ENCODE assay signal across 33 cellular contexts in genomic region chr10:97913554-97913953, GRCh38.
"Had no signal": no experiment of that assay in that cellular context is flagged by ENCODE, and none has a peak within 500 bp of the region (broad histone marks: within the 10 kb centered on the region; RNA-seq: fewer than 3 reads in every experiment).

No MANE protein-coding gene starts in this region.

- H3K36me3 ChIP-seq: ascending aorta, cardiac muscle cell had no signal

- H3K36me3 Mint-ChIP-seq: activated CD8-positive, alpha-beta memory T cell treated with anti-CD3 and anti-CD28 coated beads, Interleukin-2, amount 10 ng/mL, durations not matched to agents 7 days and 5 days; activated naive CD4-positive, alpha-beta T cell treated with anti-CD3 and anti-CD28 coated beads, Interleukin-2, amount 10 ng/mL, durations not matched to agents 7 days and 5 days; activated naive CD4-positive, alpha-beta T cell treated with anti-CD3 and anti-CD28 coated beads, Interleukin-2, amount 50 U/mL, for 24 hours; activated naive CD8-positive, alpha-beta T cell; activated naive CD8-positive, alpha-beta T cell treated with anti-CD3 and anti-CD28 coated beads, Interleukin-2, amount 10 ng/mL, durations not matched to agents 7 days and 5 days; brain; T-cell had no signal

- H3K4me1 ChIP-seq: ascending aorta had no signal

- H3K9me3 ChIP-seq: ascending aorta had no signal

- DNase-seq: activated B cell treated with CpG ODN at 0.5 μM for 24 hours; activated CD4-positive, alpha-beta memory T cell treated with anti-CD3 and anti-CD28 coated beads, Interleukin-2, amount 10 ng/mL, durations not matched to agents 7 days and 5 days; activated CD4-positive, alpha-beta T cell treated with anti-CD3 and anti-CD28 coated beads for 4 hours; activated CD4-positive, alpha-beta T cell treated with anti-CD3 and anti-CD28 coated beads, Interleukin-2, amount 10 ng/mL, durations not matched to agents 24 days and 14 days; activated CD4-positive, alpha-beta T cell treated with anti-CD3 and anti-CD28 coated beads, Interleukin-2, amount 50 U/mL, for 48 hours; activated CD4-positive, CD25-positive, alpha-beta regulatory T cell treated with anti-CD3 and anti-CD28 coated beads, Interleukin-2, amount 50 U/mL, for 72 hours; activated CD8-positive, alpha-beta memory T cell treated with anti-CD3 and anti-CD28 coated beads for 24 hours; activated CD8-positive, alpha-beta memory T cell treated with anti-CD3 and anti-CD28 coated beads, Interleukin-2, amount 10 ng/mL, durations not matched to agents 7 days and 5 days; activated CD8-positive, alpha-beta memory T cell treated with anti-CD3 and anti-CD28 coated beads, Interleukin-2, amount 50 U/mL, for 48 hours; activated CD8-positive, alpha-beta T cell treated with anti-CD3 and anti-CD28 coated beads, Interleukin-2, amount 10 ng/mL, durations not matched to agents 7 days and 5 days; activated effector memory CD4-positive, alpha-beta T cell treated with Interleukin-2 at 50 U/mL for 16 hours; activated gamma-delta T cell; activated naive CD4-positive, alpha-beta T cell treated with anti-CD3 and anti-CD28 coated beads, Interleukin-2, amount 10 ng/mL, durations not matched to agents 7 days and 5 days; activated naive CD4-positive, alpha-beta T cell treated with Interleukin-2 at 50 U/mL for 16 hours; activated naive CD8-positive, alpha-beta T cell treated with anti-CD3 and anti-CD28 coated beads, Interleukin-2, amount 10 ng/mL, durations not matched to agents 7 days and 5 days; activated naive CD8-positive, alpha-beta T cell treated with anti-CD3 and anti-CD28 coated beads, Interleukin-2, amount 50 U/mL, for 24 hours; activated T-cell treated with anti-CD3 and anti-CD28 coated beads, Interleukin-2, amount 50 U/mL, for 24 hours; activated T-cell treated with anti-CD3 and anti-CD28 coated beads, Interleukin-2, amount 50 U/mL, for 48 hours; amygdala; anterior cingulate cortex; caudate nucleus; T-cell; T-helper 2 cell; T-helper 9 cell had no signal

- H3K27ac ChIP-seq: ascending aorta, cardiac muscle cell, VCaP had no signal

- H3K4me3 Mint-ChIP-seq: activated B cell treated with CpG ODN at 0.5 μM for 24 hours; activated CD4-positive, alpha-beta memory T cell treated with anti-CD3 and anti-CD28 coated beads, Interleukin-2, amount 10 ng/mL, durations not matched to agents 7 days and 5 days; activated CD4-positive, alpha-beta T cell treated with anti-CD3 and anti-CD28 coated beads, Interleukin-2, amount 10 ng/mL, durations not matched to agents 24 days and 14 days; activated CD8-positive, alpha-beta memory T cell treated with anti-CD3 and anti-CD28 coated beads, Interleukin-2, amount 10 ng/mL, durations not matched to agents 7 days and 5 days; activated CD8-positive, alpha-beta T cell treated with anti-CD3 and anti-CD28 coated beads, Interleukin-2, amount 10 ng/mL, durations not matched to agents 7 days and 5 days; activated naive CD4-positive, alpha-beta T cell treated with anti-CD3 and anti-CD28 coated beads, Interleukin-2, amount 10 ng/mL, durations not matched to agents 7 days and 5 days; activated naive CD4-positive, alpha-beta T cell treated with anti-CD3 and anti-CD28 coated beads, Interleukin-2, amount 50 U/mL, for 24 hours; activated naive CD8-positive, alpha-beta T cell; activated naive CD8-positive, alpha-beta T cell treated with anti-CD3 and anti-CD28 coated beads, Interleukin-2, amount 10 ng/mL, durations not matched to agents 7 days and 5 days; activated naive CD8-positive, alpha-beta T cell treated with anti-CD3 and anti-CD28 coated beads, Interleukin-2, amount 50 U/mL, for 24 hours; activated T-cell treated with anti-CD3 and anti-CD28 coated beads, Interleukin-2, amount 50 U/mL, for 24 hours; brain; central memory CD8-positive, alpha-beta T cell; T-cell; T-helper 2 cell treated with Interferon-gamma antibody and Interleukin-4, amounts not matched to agents 5 μg/mL and 100 μg/mL, for 36 hours had no signal

- H3K4me1 Mint-ChIP-seq: activated B cell treated with CpG ODN at 0.5 μM for 24 hours; activated CD4-positive, alpha-beta T cell treated with anti-CD3 and anti-CD28 coated beads, Interleukin-2, amount 10 ng/mL, durations not matched to agents 24 days and 14 days; activated CD8-positive, alpha-beta memory T cell treated with anti-CD3 and anti-CD28 coated beads, Interleukin-2, amount 10 ng/mL, durations not matched to agents 7 days and 5 days; activated naive CD8-positive, alpha-beta T cell treated with anti-CD3 and anti-CD28 coated beads, Interleukin-2, amount 10 ng/mL, durations not matched to agents 7 days and 5 days; activated naive CD8-positive, alpha-beta T cell treated with anti-CD3 and anti-CD28 coated beads, Interleukin-2, amount 50 U/mL, for 24 hours had no signal

- H3K27ac Mint-ChIP-seq: activated B cell treated with CpG ODN at 0.5 μM for 24 hours; activated CD4-positive, alpha-beta memory T cell treated with anti-CD3 and anti-CD28 coated beads, Interleukin-2, amount 10 ng/mL, durations not matched to agents 7 days and 5 days; activated CD4-positive, alpha-beta T cell treated with anti-CD3 and anti-CD28 coated beads, Interleukin-2, amount 10 ng/mL, durations not matched to agents 24 days and 14 days; activated CD8-positive, alpha-beta memory T cell treated with anti-CD3 and anti-CD28 coated beads, Interleukin-2, amount 10 ng/mL, durations not matched to agents 7 days and 5 days; activated CD8-positive, alpha-beta T cell treated with anti-CD3 and anti-CD28 coated beads, Interleukin-2, amount 10 ng/mL, durations not matched to agents 7 days and 5 days; activated naive CD4-positive, alpha-beta T cell treated with anti-CD3 and anti-CD28 coated beads, Interleukin-2, amount 10 ng/mL, durations not matched to agents 7 days and 5 days; activated naive CD8-positive, alpha-beta T cell; activated naive CD8-positive, alpha-beta T cell treated with anti-CD3 and anti-CD28 coated beads, Interleukin-2, amount 10 ng/mL, durations not matched to agents 7 days and 5 days; activated naive CD8-positive, alpha-beta T cell treated with anti-CD3 and anti-CD28 coated beads, Interleukin-2, amount 50 U/mL, for 24 hours; activated T-cell treated with anti-CD3 and anti-CD28 coated beads, Interleukin-2, amount 50 U/mL, for 24 hours; activated T-helper 2 cell treated with anti-CD3 and anti-CD28 coated beads, Interferon-gamma antibody, Interleukin-2, Interleukin-4, amounts not matched to agents 10 μg/mL and 5 μg/mL and 100 μg/mL, durations not matched to agents 14 hours and 24 hours and 36 hours; T-cell; T-helper 2 cell treated with Interferon-gamma antibody and Interleukin-4, amounts not matched to agents 5 μg/mL and 100 μg/mL, for 36 hours had no signal

- H3K4me3 ChIP-seq: ascending aorta, cardiac muscle cell had no signal

- ATAC-seq: activated CD8-positive, alpha-beta memory T cell treated with anti-CD3 and anti-CD28 coated beads, Interleukin-2, amount 10 ng/mL, durations not matched to agents 7 days and 5 days; activated CD8-positive, alpha-beta T cell treated with anti-CD3 and anti-CD28 coated beads, Interleukin-2, amount 10 ng/mL, durations not matched to agents 7 days and 5 days; activated naive CD8-positive, alpha-beta T cell treated with anti-CD3 and anti-CD28 coated beads, Interleukin-2, amount 50 U/mL, for 24 hours; T-cell had no signal

- H3K27me3 ChIP-seq: ascending aorta had no signal
